In the genomic region with DNA sequence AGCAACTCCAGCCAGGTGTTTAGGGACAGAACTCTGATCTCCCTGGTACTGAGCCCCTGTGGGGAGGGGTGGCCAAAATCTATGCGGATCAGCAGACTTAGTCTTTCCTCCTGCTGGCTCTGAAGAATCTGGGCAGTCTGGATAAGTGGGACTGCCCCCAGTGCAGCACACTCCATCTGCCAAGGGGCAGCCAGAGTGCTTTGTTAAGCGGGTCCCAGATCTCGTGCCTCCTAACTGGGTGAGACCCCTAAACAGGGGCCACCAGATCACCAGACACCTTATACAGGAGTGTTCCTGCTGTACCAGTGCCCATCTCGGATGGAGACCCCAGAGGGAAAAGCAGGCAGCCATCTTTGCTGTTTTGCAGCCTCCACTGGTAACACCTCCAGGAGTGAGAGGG, we compare ENCODE assay signal across 5 cellular contexts.
"Had no signal": no experiment of that assay in that cellular context is flagged by ENCODE, and none has a peak within 500 bp of the region (broad histone marks: within the 10 kb centered on the region; RNA-seq: fewer than 3 reads in every experiment).

No MANE protein-coding gene starts in this region.

- H3K27ac Mint-ChIP-seq: IgD-negative memory B cell had no signal

- H3K4me3 ChIP-seq: K562 had no signal

- H3K27me3 Mint-ChIP-seq: IgD-negative memory B cell had no signal

- H3K27ac ChIP-seq: HL-60 had no signal

- H3K36me3 Mint-ChIP-seq: IgD-negative memory B cell had no signal

- H3K4me1 Mint-ChIP-seq: IgD-negative memory B cell had no signal

- H3K4me3 Mint-ChIP-seq: IgD-negative memory B cell had no signal

- DNase-seq: IMR-90, KBM-7 had no signal
